In the genomic region with DNA sequence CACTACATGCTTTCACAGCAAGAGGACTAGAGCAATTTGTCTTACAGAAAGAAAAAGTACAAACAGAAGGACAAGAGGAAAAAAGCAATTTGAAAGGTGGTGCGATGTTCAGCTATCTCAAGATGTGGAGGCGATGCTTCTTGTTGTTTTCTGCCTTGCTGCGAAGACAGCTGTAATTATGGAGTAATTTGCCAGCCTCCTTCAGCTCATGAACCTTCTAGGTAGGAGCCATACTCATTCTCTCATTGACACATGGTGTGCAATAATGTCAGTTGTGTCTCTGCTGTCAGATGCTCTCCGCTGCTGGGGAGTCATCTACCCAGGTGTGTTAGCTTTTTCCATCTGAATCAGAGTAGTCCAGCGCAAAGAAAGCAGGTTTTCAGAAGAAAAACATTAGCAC, we compare ENCODE assay signal across 29 cellular contexts.
"Had no signal": no experiment of that assay in that cellular context is flagged by ENCODE, and none has a peak within 500 bp of the region (broad histone marks: within the 10 kb centered on the region; RNA-seq: fewer than 3 reads in every experiment).

No MANE protein-coding gene starts in this region.

- H2AFZ ChIP-seq: neural progenitor cell, parathyroid adenoma had no signal

- ATAC-seq: naive thymus-derived CD8-positive, alpha-beta T cell; natural killer cell treated with Interleukin-12 subunit alpha and Interleukin-12 subunit beta and Interleukin-15 and Interleukin-18, amount 100 ng/mL, for 72 hours; psoas muscle; right cardiac atrium; right lobe of liver; stimulated activated memory B cell treated with anti-CD40 and anti-IgM and Interleukin-4, amounts not matched to agents 10 μg/mL and 1 μg/mL and 100 μg/mL, for 72 hours; stimulated activated naive CD8-positive, alpha-beta T cell treated with anti-CD3 and anti-CD28 coated beads, Interleukin-15, amount 100 ng/mL, for 72 hours; stimulated activated naive CD8-positive, alpha-beta T cell treated with anti-CD3 and anti-CD28 coated beads, Interleukin-15, Interleukin-2, amounts not matched to agents 100 U/mL and 50 U/mL, for 24 hours had no signal

- H3K27me3 ChIP-seq: neural progenitor cell, ovary, right lobe of liver, sigmoid colon, suprapubic skin, testis, tibial artery, upper lobe of left lung, vagina had no signal

- H3K9me3 ChIP-seq: ovary, psoas muscle, right lobe of liver, sigmoid colon, suprapubic skin, testis, tibial artery, upper lobe of left lung, vagina had no signal

- DNase-seq: naive B cell; naive thymus-derived CD8-positive, alpha-beta T cell; nephron progenitor cell; occipital lobe; ovary; posterior cingulate gyrus; psoas muscle; right cardiac atrium; right lobe of liver; sigmoid colon; small intestine; stimulated activated CD4-positive, alpha-beta T cell treated with anti-CD3 and anti-CD28 coated beads, Interleukin-15, amount 100 ng/mL, for 24 hours; stimulated activated CD4-positive, alpha-beta T cell treated with anti-CD3 and anti-CD28 coated beads, Interleukin-4, amount 100 ng/mL, for 1 hour; stimulated activated CD4-positive, alpha-beta T cell treated with anti-CD3 and anti-CD28 coated beads, Interleukin-4, amount 100 ng/mL, for 4 hours; stimulated activated CD8-positive, alpha-beta memory T cell treated with anti-CD3 and anti-CD28 coated beads, Interleukin-4, amount 100 ng/mL, for 48 hours; stimulated activated naive CD4-positive, alpha-beta T cell; stimulated activated naive CD8-positive, alpha-beta T cell treated with anti-CD3 and anti-CD28 coated beads, Interleukin-15, amount 100 ng/mL, for 72 hours; stimulated activated naive CD8-positive, alpha-beta T cell treated with anti-CD3 and anti-CD28 coated beads, Interleukin-15, Interleukin-2, amounts not matched to agents 100 U/mL and 50 U/mL, for 24 hours; substantia nigra; testis; tibial artery; trophoblast cell; upper lobe of left lung had no signal

- H3K4me1 ChIP-seq: parathyroid adenoma, right lobe of liver, suprapubic skin, testis had no signal

- H3K27ac ChIP-seq: neural progenitor cell, ovary, parathyroid adenoma, psoas muscle, right lobe of liver, sigmoid colon, suprapubic skin, testis, tibial artery, upper lobe of left lung, vagina had no signal

- H3K4me2 ChIP-seq: neural progenitor cell had no signal

- H3K9ac ChIP-seq: neural progenitor cell, parathyroid adenoma had no signal

- H3K79me2 ChIP-seq: parathyroid adenoma had no signal

- H3K4me3 ChIP-seq: neural progenitor cell, ovary, psoas muscle, right lobe of liver, sigmoid colon, suprapubic skin, testis, tibial artery, upper lobe of left lung, vagina had no signal

- H3K36me3 ChIP-seq: neural progenitor cell, ovary, right lobe of liver, sigmoid colon, suprapubic skin, tibial artery, upper lobe of left lung, vagina had no signal
